8 cellular contexts compared by ENCODE assay signal in genomic region chr1:118987431-118988185, GRCh38. TPM values are rescaled to one million over a fixed set of nuclear protein-coding genes. Genes with fewer than 3 reads are reported as not detected.
DNase-seq lines count a peak whose midpoint lies in the region; ATAC-seq and TF ChIP-seq lines count a peak whose summit lies in the region.

No MANE protein-coding gene starts in this region.

- intact Hi-C loops in activated CD4-positive, alpha-beta T cell treated with anti-CD3 and anti-CD28 coated beads, Interleukin-2, amount 10 ng/mL, durations not matched to agents 24 days and 14 days (cut with micrococcal nuclease) = no loop called here

- CTCF ChIA-PET in WTC11 (lab: Charles Lee) = interaction anchor here (0.9 to 1.3 kb wide), 3 partner anchors 13 to 20 kb away, joined by 3 to 12 read pairs (median 4); no protein-coding TSS in a partner anchor

- TF ChIP-seq CTCF in WTC11 (IDR thresholded peaks at IDR 0.05) (no peak), suprapubic skin (IDR thresholded peaks at IDR 0.05) (no peak)

- H3K36me3 Mint-ChIP-seq in activated CD4-positive, alpha-beta T cell treated with anti-CD3 and anti-CD28 coated beads, Interleukin-2, amount 10 ng/mL, durations not matched to agents 24 days and 14 days (ENCODE audit: low read depth) = peaks cover 18% of the 10 kb centered on the region
- no peaks in the 10 kb centered on the region for H3K36me3 Mint-ChIP-seq in WTC11

- H3K27ac ChIP-seq in iPS-18a (ENCODE audit: low read length) (no peak overlapping the region), suprapubic skin (peak overlapping the region; percentile 84)

- ATAC-seq in WTC11 = peak; percentile 18
- ATAC-seq in GM18873 (IDR thresholded peaks at IDR 0.05; ENCODE audit: low FRiP score, unreplicated experiment) = no peak
- ATAC-seq in GM21576 (IDR thresholded peaks at IDR 0.05; ENCODE audit: unreplicated experiment) = no peak
- ATAC-seq in GM21723 (IDR thresholded peaks at IDR 0.05; ENCODE audit: unreplicated experiment) = no peak

- H3K9ac ChIP-seq in iPS-18a (ENCODE audit: low read length) = no peak overlapping the region

- DNase-seq in activated CD4-positive, alpha-beta T cell treated with anti-CD3 and anti-CD28 coated beads, Interleukin-2, amount 10 ng/mL, durations not matched to agents 24 days and 14 days = no peak
- DNase-seq in activated CD4-positive, alpha-beta T cell treated with anti-CD3 and anti-CD28 coated beads for 1 hour = no peak
- DNase-seq in WTC11 (ENCODE audit: low spot score) (peak; percentile 66), suprapubic skin (ENCODE audit: low spot score in 2 of 2) (no peak)

- WGBS in suprapubic skin = under 1% methylated on average over 54 of the region's 67 CpGs

- peaks cover 89% of the 10 kb centered on the region for H3K27me3 Mint-ChIP-seq in activated CD4-positive, alpha-beta T cell treated with anti-CD3 and anti-CD28 coated beads, Interleukin-2, amount 10 ng/mL, durations not matched to agents 24 days and 14 days
- peaks cover 100% of the 10 kb centered on the region for H3K27me3 Mint-ChIP-seq in WTC11 (ENCODE audit: low read depth)

- H3K4me3 ChIP-seq in iPS-18a (ENCODE audit: low read length) (peak overlapping the region; percentile 52), suprapubic skin (peak overlapping the region; percentile 56)

- no peak overlapping the region for H3K4me3 Mint-ChIP-seq in activated CD4-positive, alpha-beta T cell treated with anti-CD3 and anti-CD28 coated beads, Interleukin-2, amount 10 ng/mL, durations not matched to agents 24 days and 14 days
- H3K4me3 Mint-ChIP-seq in WTC11 = peak overlapping the region; percentile 74

- H3K36me3 ChIP-seq in iPS-18a (ENCODE audit: control insufficient read depth, low read depth, low read length) (no peaks in the 10 kb centered on the region), suprapubic skin (no peaks in the 10 kb centered on the region)

- peaks cover 52% of the 10 kb centered on the region for H3K9me3 Mint-ChIP-seq in activated CD4-positive, alpha-beta T cell treated with anti-CD3 and anti-CD28 coated beads, Interleukin-2, amount 10 ng/mL, durations not matched to agents 24 days and 14 days
- no peaks in the 10 kb centered on the region for H3K9me3 Mint-ChIP-seq in WTC11

- peak in 1 of 2 donors; percentile 46 for TF ChIP-seq POLR2A in suprapubic skin (IDR thresholded peaks at IDR 0.05)

- peaks cover 10% of the 10 kb centered on the region for H3K4me1 Mint-ChIP-seq in activated CD4-positive, alpha-beta T cell treated with anti-CD3 and anti-CD28 coated beads, Interleukin-2, amount 10 ng/mL, durations not matched to agents 24 days and 14 days
- H3K4me1 Mint-ChIP-seq in WTC11 = peaks cover 89% of the 10 kb centered on the region

- TF ChIP-seq EP300 in suprapubic skin (IDR thresholded peaks at IDR 0.05) = no peak

- peak overlapping the region; percentile 78 for H3K27ac Mint-ChIP-seq in activated CD4-positive, alpha-beta T cell treated with anti-CD3 and anti-CD28 coated beads, Interleukin-2, amount 10 ng/mL, durations not matched to agents 24 days and 14 days
- H3K27ac Mint-ChIP-seq in WTC11 = no peak overlapping the region

- H3K27me3 ChIP-seq in iPS-18a (ENCODE audit: control insufficient read depth, insufficient read depth, low read length) (peaks cover 100% of the 10 kb centered on the region), suprapubic skin (peaks cover 100% of the 10 kb centered on the region)

- peaks cover 52% of the 10 kb centered on the region for H3K4me1 ChIP-seq in iPS-18a (ENCODE audit: control insufficient read depth, low read depth, low read length)
- H3K4me1 ChIP-seq in suprapubic skin = peaks cover 52% of the 10 kb centered on the region

- H3K9me3 ChIP-seq in iPS-18a (ENCODE audit: control insufficient read depth, low read depth, low read length) (no peaks in the 10 kb centered on the region), suprapubic skin (no peaks in the 10 kb centered on the region)

- POLR2A ChIA-PET in WTC11 (lab: Charles Lee) = no interaction called here

TF ChIP-seq in WTC11, 78 proteins besides CTCF, POLR2A, EP300 and RAD21:
- TF ChIP-seq ZNF425 (CRISPR knock-in tag; conservative IDR thresholded peaks at IDR 0.05) (no peak), TEAD1 (CRISPR knock-in tag; IDR thresholded peaks at IDR 0.05) (no peak), ZBTB43 (CRISPR knock-in tag; IDR thresholded peaks at IDR 0.05) (0 out of 2 replicates have a peak, but pooled peaks have one; percentile 60), NR1H2 (CRISPR knock-in tag; IDR thresholded peaks at IDR 0.05) (no peak), PREB (CRISPR knock-in tag; IDR thresholded peaks at IDR 0.05; ENCODE audit: borderline replicate concordance) (no peak), ZNF416 (CRISPR knock-in tag; IDR thresholded peaks at IDR 0.05) (no peak), ZNF512 (CRISPR knock-in tag; IDR thresholded peaks at IDR 0.05; ENCODE audit: borderline replicate concordance) (peak; percentile 85; the same call in 1 of the 2 replicates), KAT7 (CRISPR knock-in tag; IDR thresholded peaks at IDR 0.05; ENCODE audit: borderline replicate concordance) (no peak), JAZF1 (CRISPR knock-in tag; IDR thresholded peaks at IDR 0.05) (no peak), JUN (CRISPR knock-in tag; IDR thresholded peaks at IDR 0.05) (no peak)

RNA-seq across cellular contexts. Expression of gene TBX15, which starts 0.5 kb away (rescaled TPM):
- total RNA-seq in activated CD4-positive, alpha-beta T cell treated with anti-CD3 and anti-CD28 coated beads, Interleukin-2, amount 10 ng/mL, durations not matched to agents 24 days and 14 days = not detected in 2 replicates
- total RNA-seq in WTC11 (2021) (0.07 to 0.11 TPM (median 0.09 TPM) in 3 replicates), suprapubic skin (10 to 100 TPM in 1 of 4 donors, 1 to 10 TPM in 3; 3.3 to 10.8 (median 3.5) TPM)
